Comparison of ENCODE assay signal across 1 cellular context in the genomic region with DNA sequence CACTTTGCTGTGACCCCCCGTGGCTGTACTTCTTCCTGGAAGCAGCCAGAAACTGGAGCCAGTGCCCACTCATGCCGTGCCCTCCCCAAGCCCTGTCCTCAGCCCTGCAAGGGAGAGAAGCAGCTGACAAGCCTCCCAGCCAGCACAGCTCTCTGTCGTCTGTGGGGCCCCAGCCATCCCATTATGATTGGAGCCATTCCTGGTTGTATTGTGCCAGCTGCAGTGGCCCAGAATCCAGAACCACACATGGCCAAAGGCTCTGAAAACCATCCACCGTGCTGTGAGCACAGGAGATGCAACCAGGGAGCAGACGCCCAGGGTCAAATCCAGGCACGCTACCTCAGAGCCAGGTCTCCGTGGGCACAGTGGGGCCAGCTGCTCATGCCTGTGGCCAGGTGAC.
TF ChIP-seq lines count a peak whose summit lies in the region.

No MANE protein-coding gene starts in this region.

TF ChIP-seq in WTC11, 78 proteins besides CTCF, POLR2A, EP300 and RAD21 (continued from another document):
- TF ChIP-seq, protein P1, sequence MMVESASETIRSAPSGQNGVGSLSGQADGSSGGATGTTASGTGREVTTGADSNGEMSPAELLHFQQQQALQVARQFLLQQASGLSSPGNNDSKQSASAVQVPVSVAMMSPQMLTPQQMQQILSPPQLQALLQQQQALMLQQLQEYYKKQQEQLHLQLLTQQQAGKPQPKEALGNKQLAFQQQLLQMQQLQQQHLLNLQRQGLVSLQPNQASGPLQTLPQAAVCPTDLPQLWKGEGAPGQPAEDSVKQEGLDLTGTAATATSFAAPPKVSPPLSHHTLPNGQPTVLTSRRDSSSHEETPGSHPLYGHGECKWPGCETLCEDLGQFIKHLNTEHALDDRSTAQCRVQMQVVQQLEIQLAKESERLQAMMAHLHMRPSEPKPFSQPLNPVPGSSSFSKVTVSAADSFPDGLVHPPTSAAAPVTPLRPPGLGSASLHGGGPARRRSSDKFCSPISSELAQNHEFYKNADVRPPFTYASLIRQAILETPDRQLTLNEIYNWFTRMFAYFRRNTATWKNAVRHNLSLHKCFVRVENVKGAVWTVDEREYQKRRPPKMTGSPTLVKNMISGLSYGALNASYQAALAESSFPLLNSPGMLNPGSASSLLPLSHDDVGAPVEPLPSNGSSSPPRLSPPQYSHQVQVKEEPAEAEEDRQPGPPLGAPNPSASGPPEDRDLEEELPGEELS (CRISPR knock-in tag; IDR thresholded peaks at IDR 0.05), result no peak
- TF ChIP-seq, protein P2, sequence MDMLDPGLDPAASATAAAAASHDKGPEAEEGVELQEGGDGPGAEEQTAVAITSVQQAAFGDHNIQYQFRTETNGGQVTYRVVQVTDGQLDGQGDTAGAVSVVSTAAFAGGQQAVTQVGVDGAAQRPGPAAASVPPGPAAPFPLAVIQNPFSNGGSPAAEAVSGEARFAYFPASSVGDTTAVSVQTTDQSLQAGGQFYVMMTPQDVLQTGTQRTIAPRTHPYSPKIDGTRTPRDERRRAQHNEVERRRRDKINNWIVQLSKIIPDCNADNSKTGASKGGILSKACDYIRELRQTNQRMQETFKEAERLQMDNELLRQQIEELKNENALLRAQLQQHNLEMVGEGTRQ (CRISPR knock-in tag; IDR thresholded peaks at IDR 0.05), result no peak
- TF ChIP-seq ZNF423 (CRISPR knock-in tag; IDR thresholded peaks at IDR 0.05) (no peak), RORB (CRISPR knock-in tag; IDR thresholded peaks at IDR 0.05) (no peak), OVOL2 (CRISPR knock-in tag; IDR thresholded peaks at IDR 0.05; ENCODE audit: borderline replicate concordance) (no peak), JUN (CRISPR knock-in tag; IDR thresholded peaks at IDR 0.05) (no peak), FOXP1 (CRISPR knock-in tag; IDR thresholded peaks at IDR 0.05; ENCODE audit: borderline replicate concordance) (no peak), ARID4B (CRISPR knock-in tag; IDR thresholded peaks at IDR 0.05; ENCODE audit: borderline replicate concordance) (no peak), ESRRA (CRISPR knock-in tag; IDR thresholded peaks at IDR 0.05; ENCODE audit: borderline replicate concordance) (no peak), TEAD4 (CRISPR knock-in tag; IDR thresholded peaks at IDR 0.05) (no peak), AFF4 (CRISPR knock-in tag; IDR thresholded peaks at IDR 0.05; ENCODE audit: borderline replicate concordance) (no peak)
- TF ChIP-seq, protein P3, sequence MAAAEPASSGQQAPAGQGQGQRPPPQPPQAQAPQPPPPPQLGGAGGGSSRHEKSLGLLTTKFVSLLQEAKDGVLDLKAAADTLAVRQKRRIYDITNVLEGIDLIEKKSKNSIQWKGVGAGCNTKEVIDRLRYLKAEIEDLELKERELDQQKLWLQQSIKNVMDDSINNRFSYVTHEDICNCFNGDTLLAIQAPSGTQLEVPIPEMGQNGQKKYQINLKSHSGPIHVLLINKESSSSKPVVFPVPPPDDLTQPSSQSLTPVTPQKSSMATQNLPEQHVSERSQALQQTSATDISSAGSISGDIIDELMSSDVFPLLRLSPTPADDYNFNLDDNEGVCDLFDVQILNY (CRISPR knock-in tag; IDR thresholded peaks at IDR 0.05), result no peak
